In the genomic region with DNA sequence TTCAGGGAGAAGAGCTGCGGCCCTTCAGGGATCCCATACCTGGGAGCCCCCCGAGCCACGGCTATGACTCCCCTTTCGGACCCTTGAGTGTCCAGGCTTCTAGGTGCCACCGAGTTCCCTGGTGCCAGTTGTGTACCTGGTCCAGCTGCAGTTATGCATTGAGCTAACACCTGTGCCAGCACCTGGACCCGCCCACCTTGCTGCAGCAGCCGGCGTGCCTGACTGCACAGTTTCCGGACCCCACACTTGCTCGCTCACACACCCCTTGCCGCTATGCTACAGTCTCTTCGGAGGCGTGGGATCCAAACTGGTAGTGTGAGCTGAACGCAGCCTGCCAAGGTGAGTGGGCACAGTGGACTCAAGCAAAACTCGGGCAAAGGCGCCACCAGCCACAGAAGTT, we compare ENCODE assay signal across 21 cellular contexts.
"Had no signal": no experiment of that assay in that cellular context is flagged by ENCODE, and none has a peak within 500 bp of the region (broad histone marks: within the 10 kb centered on the region; RNA-seq: fewer than 3 reads in every experiment).

No MANE protein-coding gene starts in this region.

- H3K27me3 ChIP-seq: esophagus muscularis mucosa, gastrocnemius medialis, neural progenitor cell, pancreas, right lobe of liver, uterus had no signal

- ATAC-seq: effector memory CD8-positive, alpha-beta T cell; gastrocnemius medialis; left cardiac atrium; pancreas had no signal

- H3K4me1 ChIP-seq: esophagus muscularis mucosa, gastrocnemius medialis, left ventricle myocardium inferior, neural progenitor cell, pancreas, right lobe of liver, uterus had no signal

- H3K4me3 ChIP-seq: esophagus muscularis mucosa, gastrocnemius medialis, left ventricle myocardium inferior, lung, neural progenitor cell, pancreas, right lobe of liver, uterus had no signal

- FAIRE-seq: colon, keratinocyte, pancreas had no signal

- H3K27ac ChIP-seq: epithelial cell of prostate, esophagus muscularis mucosa, gastrocnemius medialis, left ventricle myocardium inferior, neural progenitor cell, pancreas, right lobe of liver, uterus had no signal

- H3K9ac ChIP-seq: neural progenitor cell had no signal

- H3K9me3 ChIP-seq: esophagus muscularis mucosa, gastrocnemius medialis, left ventricle myocardium inferior, pancreas, right lobe of liver, uterus had no signal

- DNase-seq: effector memory CD8-positive, alpha-beta T cell; gastrocnemius medialis; glutamatergic neuron; immature natural killer cell; left cardiac atrium; left ventricle myocardium inferior; mesenchymal stem cell; midbrain; occipital lobe; right lobe of liver; stimulated activated CD4-positive, alpha-beta T cell treated with anti-CD3 and anti-CD28 coated beads, Interleukin-2, amount 100 ng/mL, for 24 hours; stimulated activated CD4-positive, alpha-beta T cell treated with anti-CD3 and anti-CD28 coated beads, Interleukin-4, amount 100 ng/mL, for 4 hours; stimulated activated naive CD4-positive, alpha-beta T cell; uterus had no signal

- H3K36me3 ChIP-seq: esophagus muscularis mucosa, gastrocnemius medialis, left ventricle myocardium inferior, neural progenitor cell, pancreas, right lobe of liver, uterus had no signal
